Comparison of ENCODE assay signal across 12 cellular contexts in genomic region chr5:93588586-93589347, GRCh38. TPM values are rescaled to one million over a fixed set of nuclear protein-coding genes. Genes with fewer than 3 reads are reported as not detected.
DNase-seq lines count a peak whose midpoint lies in the region; ATAC-seq and TF ChIP-seq lines count a peak whose summit lies in the region.
"Had no signal": no experiment of that assay in that cellular context is flagged by ENCODE, and none has a peak within 500 bp of the region (broad histone marks: within the 10 kb centered on the region; RNA-seq: fewer than 3 reads in every experiment).

No MANE protein-coding gene starts in this region.

- peaks cover 6 to 26% (median 14%) of the 10 kb centered on the region in 4 donors for H3K4me1 Mint-ChIP-seq in CD4-positive, CD25-positive, alpha-beta regulatory T cell
- peaks cover 15% of the 10 kb centered on the region for H3K4me1 Mint-ChIP-seq in endodermal cell
- peaks cover 9 to 26% (median 19%) of the 10 kb centered on the region in 7 donors for H3K4me1 Mint-ChIP-seq in naive thymus-derived CD4-positive, alpha-beta T cell

- POLR2A ChIA-PET in naive thymus-derived CD4-positive, alpha-beta T cell (lab: Charles Lee) = no interaction called here

- peaks cover 54% of the 10 kb centered on the region for H3K27me3 ChIP-seq in CD4-positive, CD25-positive, alpha-beta regulatory T cell (ENCODE audit: control insufficient read depth, insufficient read depth, low read length)
- H3K27me3 ChIP-seq in endodermal cell (ENCODE audit: control insufficient read depth, insufficient read depth, low read length, poor library complexity, severe bottlenecking) = peaks cover 89% of the 10 kb centered on the region
- peaks cover 20 to 29% of the 10 kb centered on the region in 2 donors for H3K27me3 ChIP-seq in naive thymus-derived CD4-positive, alpha-beta T cell (ENCODE audit: control insufficient read depth in 2 of 2, insufficient read depth in 2 of 2, low read length in 2 of 2)
- H3K27me3 ChIP-seq in SJCRH30 = no peaks in the 10 kb centered on the region
- H3K27me3 ChIP-seq: SJSA1 had no signal

- WGBS in endodermal cell (ENCODE audit: insufficient coverage in 1 of 2, insufficient read length in 1 of 2), 2 experiments = 10 to 34% methylated on average over 7 to 51 of the region's 52 CpGs

- no peak for ATAC-seq in CD4-positive, CD25-positive, alpha-beta regulatory T cell (ENCODE audit: low read depth in 2 of 2)
- no peak for ATAC-seq in naive thymus-derived CD4-positive, alpha-beta T cell
- ATAC-seq in esophagus mucosa = no peak

- no peak overlapping the region for H3K4me3 ChIP-seq in CD4-positive, CD25-positive, alpha-beta regulatory T cell (ENCODE audit: low read depth, low read length)
- H3K4me3 ChIP-seq in endodermal cell (ENCODE audit: low read length) = peak overlapping the region; percentile 18
- H3K4me3 ChIP-seq in naive thymus-derived CD4-positive, alpha-beta T cell (ENCODE audit: low read length) = no peak overlapping the region
- no peak overlapping the region for H3K4me3 ChIP-seq in SJCRH30
- H3K4me3 ChIP-seq: SJSA1 had no signal

- intact Hi-C loops in naive thymus-derived CD4-positive, alpha-beta T cell (cut with micrococcal nuclease) = no loop called here

- CTCF ChIA-PET in naive thymus-derived CD4-positive, alpha-beta T cell (lab: Charles Lee) = no interaction called here

- no peaks in the 10 kb centered on the region for H3K36me3 ChIP-seq in CD4-positive, CD25-positive, alpha-beta regulatory T cell (ENCODE audit: control insufficient read depth, insufficient read depth, low read length)
- H3K36me3 ChIP-seq in endodermal cell (ENCODE audit: control insufficient read depth, insufficient read depth, low read length) (no peaks in the 10 kb centered on the region), SJCRH30 (peaks cover 8% of the 10 kb centered on the region)
- H3K36me3 ChIP-seq in naive thymus-derived CD4-positive, alpha-beta T cell (ENCODE audit: control insufficient read depth in 2 of 3, insufficient read depth in 3 of 3, low read length in 3 of 3) = no peaks in the 10 kb centered on the region

- no peak for DNase-seq in CD4-positive, CD25-positive, alpha-beta regulatory T cell
- peak; percentile 52 for DNase-seq in NCI-H226
- DNase-seq in endodermal cell = no peak
- DNase-seq in naive thymus-derived CD4-positive, alpha-beta T cell = no peak
- no peak for DNase-seq in NCI-H1048 (lab: John Stamatoyannopoulos, UW)
- no peak for DNase-seq in NK-92 (lab: John Stamatoyannopoulos, UW; ENCODE audit: unreplicated experiment)
- DNase-seq in SJCRH30 = no peak
- DNase-seq: DMS 273 treated with DMSO at 0.1 percent for 48 hours, GOT3, NCI-H2029 treated with DMSO at 0.1 percent for 48 hours had no signal

- H3K4me3 Mint-ChIP-seq in CD4-positive, CD25-positive, alpha-beta regulatory T cell = peak overlapping the region; percentile 17 to 73 (median 62)
- H3K4me3 Mint-ChIP-seq in endodermal cell = peak overlapping the region; percentile 34
- peak overlapping the region in 9 of 10 donors; percentile 27 to 66 (median 58) for H3K4me3 Mint-ChIP-seq in naive thymus-derived CD4-positive, alpha-beta T cell

- no peaks in the 10 kb centered on the region for H3K36me3 Mint-ChIP-seq in CD4-positive, CD25-positive, alpha-beta regulatory T cell
- no peaks in the 10 kb centered on the region for H3K36me3 Mint-ChIP-seq in endodermal cell (ENCODE audit: low read depth)
- peaks cover 0 to 12% (median 6%) of the 10 kb centered on the region in 5 donors for H3K36me3 Mint-ChIP-seq in naive thymus-derived CD4-positive, alpha-beta T cell

- H3K27me3 Mint-ChIP-seq in CD4-positive, CD25-positive, alpha-beta regulatory T cell = peaks cover 84% of the 10 kb centered on the region
- H3K27me3 Mint-ChIP-seq in endodermal cell (ENCODE audit: insufficient read depth) = peaks cover 33% of the 10 kb centered on the region
- peaks cover 75 to 82% (median 81%) of the 10 kb centered on the region in 5 donors for H3K27me3 Mint-ChIP-seq in naive thymus-derived CD4-positive, alpha-beta T cell

- no peak overlapping the region for H3K27ac Mint-ChIP-seq in CD4-positive, CD25-positive, alpha-beta regulatory T cell
- H3K27ac Mint-ChIP-seq in endodermal cell = no peak overlapping the region
- peak overlapping the region in 5 of 9 donors; percentile 56 to 88 (median 78) for H3K27ac Mint-ChIP-seq in naive thymus-derived CD4-positive, alpha-beta T cell

- H3K9ac ChIP-seq in endodermal cell (ENCODE audit: extremely low read depth, low read length, poor library complexity, severe bottlenecking) = no peak overlapping the region

- H3K9me3 Mint-ChIP-seq in CD4-positive, CD25-positive, alpha-beta regulatory T cell = peaks cover 0 to 10% (median 5%) of the 10 kb centered on the region in 7 donors
- H3K9me3 Mint-ChIP-seq in endodermal cell = no peaks in the 10 kb centered on the region
- H3K9me3 Mint-ChIP-seq in naive thymus-derived CD4-positive, alpha-beta T cell = peaks cover 0 to 27% (median 7%) of the 10 kb centered on the region in 11 donors

- H3K4me1 ChIP-seq in CD4-positive, CD25-positive, alpha-beta regulatory T cell (ENCODE audit: control insufficient read depth, insufficient read depth, low read length, poor library complexity, severe bottlenecking) = peaks cover 7% of the 10 kb centered on the region
- peaks cover 3% of the 10 kb centered on the region for H3K4me1 ChIP-seq in endodermal cell (ENCODE audit: control insufficient read depth, insufficient read depth, low read length)
- peaks cover 0 to 2% of the 10 kb centered on the region in 2 donors for H3K4me1 ChIP-seq in naive thymus-derived CD4-positive, alpha-beta T cell (ENCODE audit: control insufficient read depth in 2 of 2, insufficient read depth in 2 of 2, low read length in 2 of 2)
- H3K4me1 ChIP-seq in SJCRH30 = no peaks in the 10 kb centered on the region

- no peaks in the 10 kb centered on the region for H3K9me3 ChIP-seq in CD4-positive, CD25-positive, alpha-beta regulatory T cell (ENCODE audit: control insufficient read depth in 2 of 2, low read length in 2 of 2)
- H3K9me3 ChIP-seq in endodermal cell (ENCODE audit: control insufficient read depth, low read length) (no peaks in the 10 kb centered on the region), SJCRH30 (replicated peaks) (no peaks in the 10 kb centered on the region)
- H3K9me3 ChIP-seq in naive thymus-derived CD4-positive, alpha-beta T cell (ENCODE audit: control insufficient read depth in 2 of 3, low read length in 3 of 3) = peaks cover 0 to 4% (median 0%) of the 10 kb centered on the region in 3 experiments
- H3K9me3 ChIP-seq: SJSA1 had no signal

- no peak overlapping the region for H3K27ac ChIP-seq in CD4-positive, CD25-positive, alpha-beta regulatory T cell (ENCODE audit: insufficient read depth, low read length, poor library complexity, severe bottlenecking)
- H3K27ac ChIP-seq in endodermal cell (ENCODE audit: low read depth, low read length) = peak overlapping the region; percentile 78
- no peak overlapping the region for H3K27ac ChIP-seq in naive thymus-derived CD4-positive, alpha-beta T cell (ENCODE audit: low read depth, low read length)
- no peak overlapping the region for H3K27ac ChIP-seq in SJCRH30
- H3K27ac ChIP-seq: SJSA1 had no signal

- no peak for TF ChIP-seq CTCF in endodermal cell (conservative IDR thresholded peaks at IDR 0.05)

RNA-seq across cellular contexts. Expression of gene NR2F1, which starts 5.7 kb away (rescaled TPM):
- total RNA-seq in CD4-positive, CD25-positive, alpha-beta regulatory T cell = not detected
- polyA plus RNA-seq in CD4-positive, CD25-positive, alpha-beta regulatory T cell = not detected
- total RNA-seq in endodermal cell (under 1 TPM in 1 of 2 donors, not detected in 1; 0.22 TPM), esophagus mucosa (2.7 TPM)
- 304 TPM for polyA plus RNA-seq in endodermal cell (2013, experiment 1 of 2)
- polyA plus RNA-seq in endodermal cell (2013, experiment 2 of 2) = 263 TPM
- not detected for total RNA-seq in naive thymus-derived CD4-positive, alpha-beta T cell
- not detected for polyA plus RNA-seq in naive thymus-derived CD4-positive, alpha-beta T cell
- total RNA-seq in SJCRH30 (2014; rRNA removed; shearing (Covaris generic)) = 18.2 and 18.7 TPM in 2 replicates

RNA-seq across cellular contexts. Expression of gene NR2F1-AS1, which starts 7.7 kb away (rescaled TPM):
- not detected for total RNA-seq in CD4-positive, CD25-positive, alpha-beta regulatory T cell
- not detected for polyA plus RNA-seq in CD4-positive, CD25-positive, alpha-beta regulatory T cell
- total RNA-seq in endodermal cell = 1 to 10 TPM; 1.4 to 3.3 TPM
- 37.1 TPM for polyA plus RNA-seq in endodermal cell (2013, experiment 1 of 2)
- 26.7 TPM for polyA plus RNA-seq in endodermal cell (2013, experiment 2 of 2)
- not detected for total RNA-seq in naive thymus-derived CD4-positive, alpha-beta T cell
- polyA plus RNA-seq in naive thymus-derived CD4-positive, alpha-beta T cell = not detected
- 0.84 TPM for total RNA-seq in esophagus mucosa
- total RNA-seq in SJCRH30 (2014; rRNA removed; shearing (Covaris generic)) = 11.3 and 12.4 TPM in 2 replicates

Comparison
In these comparisons a context has a peak if more than half of its experiments do, and no peak if none do; other contexts are left out.
1. H3K27ac Mint-ChIP-seq: peak in naive thymus-derived CD4-positive, alpha-beta T cell (5 of 9); none in CD4-positive, CD25-positive, alpha-beta regulatory T cell (0 of 3) and endodermal cell (single experiment).
2. Peak in every context shown above with its lines, with median percentiles within 50 percentile points of each other: H3K4me3 Mint-ChIP-seq.